19 cellular contexts compared by ENCODE assay signal in the genomic region with DNA sequence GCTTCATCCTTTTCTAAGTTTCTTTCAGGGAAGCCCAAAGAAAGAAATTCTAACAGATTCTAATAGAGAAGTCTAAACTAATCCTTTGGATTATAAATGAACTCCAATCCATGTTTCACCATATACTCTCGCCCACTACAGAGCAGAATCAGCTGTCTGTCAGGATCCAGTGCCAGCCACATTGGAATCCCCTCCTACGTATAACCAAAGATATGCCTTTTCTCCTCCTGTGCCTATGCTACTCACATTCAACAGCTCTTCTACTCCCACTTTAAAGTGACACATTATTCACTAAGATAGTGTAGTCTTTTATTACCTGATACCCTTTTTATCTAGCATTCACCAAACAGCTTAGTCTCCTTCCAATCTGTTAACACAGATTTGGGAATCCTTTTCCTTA. TPM values are rescaled to one million over a fixed set of nuclear protein-coding genes. Genes with fewer than 3 reads are reported as not detected.
DNase-seq lines count a peak whose midpoint lies in the region; TF ChIP-seq lines count a peak whose summit lies in the region.
"Had no signal": no experiment of that assay in that cellular context is flagged by ENCODE, and none has a peak within 500 bp of the region (broad histone marks: within the 10 kb centered on the region; RNA-seq: fewer than 3 reads in every experiment).

No MANE protein-coding gene starts in this region.

- peak overlapping the region; percentile 68 for H3K27ac Mint-ChIP-seq in activated CD4-positive, alpha-beta T cell treated with anti-CD3 and anti-CD28 coated beads, Interleukin-2, amount 10 ng/mL, durations not matched to agents 7 days and 5 days
- H3K27ac Mint-ChIP-seq in activated CD4-positive, alpha-beta memory T cell treated with anti-CD3 and anti-CD28 coated beads for 36 hours: peak overlapping the region; percentile 68
- peak overlapping the region; percentile 25 for H3K27ac Mint-ChIP-seq in endothelial cell (ENCODE audit: unreplicated experiment)
- H3K27ac Mint-ChIP-seq: neural progenitor cell had no signal

- CTCF ChIA-PET in activated CD4-positive, alpha-beta T cell treated with anti-CD3 and anti-CD28 coated beads, Interleukin-2, amount 10 ng/mL, durations not matched to agents 7 days and 5 days (lab: Charles Lee): interaction anchor here (0.5 to 4.9 kb wide), 9 partner anchors 11 to 48 kb away, joined by 3 to 18 read pairs (median 4); no protein-coding TSS in a partner anchor
- CTCF ChIA-PET in activated CD4-positive, alpha-beta memory T cell treated with anti-CD3 and anti-CD28 coated beads for 36 hours (lab: Charles Lee): interaction anchor here (1.5 to 9.5 kb wide), 3 partner anchors 8 to 46 kb away, joined by 4 to 92 read pairs (median 60); no protein-coding TSS in a partner anchor

- POLR2A ChIA-PET in activated CD4-positive, alpha-beta T cell treated with anti-CD3 and anti-CD28 coated beads, Interleukin-2, amount 10 ng/mL, durations not matched to agents 7 days and 5 days (lab: Charles Lee): no interaction called here
- POLR2A ChIA-PET in activated CD4-positive, alpha-beta memory T cell treated with anti-CD3 and anti-CD28 coated beads for 36 hours (lab: Charles Lee): no interaction called here

- peak overlapping the region; percentile 94 for H3K4me3 Mint-ChIP-seq in activated CD4-positive, alpha-beta T cell treated with anti-CD3 and anti-CD28 coated beads, Interleukin-2, amount 10 ng/mL, durations not matched to agents 7 days and 5 days
- H3K4me3 Mint-ChIP-seq in activated CD4-positive, alpha-beta memory T cell treated with anti-CD3 and anti-CD28 coated beads for 36 hours: peak overlapping the region; percentile 98
- H3K4me3 Mint-ChIP-seq in endothelial cell (ENCODE audit: unreplicated experiment): peak overlapping the region; percentile 56
- H3K4me3 Mint-ChIP-seq: neural progenitor cell had no signal

- H3K36me3 Mint-ChIP-seq in activated CD4-positive, alpha-beta T cell treated with anti-CD3 and anti-CD28 coated beads, Interleukin-2, amount 10 ng/mL, durations not matched to agents 7 days and 5 days (ENCODE audit: low read depth): peaks cover 62% of the 10 kb centered on the region
- H3K36me3 Mint-ChIP-seq in activated CD4-positive, alpha-beta memory T cell treated with anti-CD3 and anti-CD28 coated beads for 36 hours: peaks cover 58% of the 10 kb centered on the region
- peaks cover 45% of the 10 kb centered on the region for H3K36me3 Mint-ChIP-seq in endothelial cell (ENCODE audit: low read depth, unreplicated experiment)

- TF ChIP-seq CTCF in endothelial cell (IDR thresholded peaks at IDR 0.05; ENCODE audit: unreplicated experiment): no peak

- no peaks in the 10 kb centered on the region for H3K27me3 Mint-ChIP-seq in activated CD4-positive, alpha-beta T cell treated with anti-CD3 and anti-CD28 coated beads, Interleukin-2, amount 10 ng/mL, durations not matched to agents 7 days and 5 days
- H3K27me3 Mint-ChIP-seq in activated CD4-positive, alpha-beta memory T cell treated with anti-CD3 and anti-CD28 coated beads for 36 hours: no peaks in the 10 kb centered on the region
- H3K27me3 Mint-ChIP-seq in endothelial cell (ENCODE audit: unreplicated experiment): peaks cover 9% of the 10 kb centered on the region

- peaks cover 76% of the 10 kb centered on the region for H3K4me1 Mint-ChIP-seq in activated CD4-positive, alpha-beta T cell treated with anti-CD3 and anti-CD28 coated beads, Interleukin-2, amount 10 ng/mL, durations not matched to agents 7 days and 5 days
- peaks cover 77% of the 10 kb centered on the region for H3K4me1 Mint-ChIP-seq in activated CD4-positive, alpha-beta memory T cell treated with anti-CD3 and anti-CD28 coated beads for 36 hours (ENCODE audit: low read depth)
- H3K4me1 Mint-ChIP-seq in endothelial cell (ENCODE audit: unreplicated experiment): peaks cover 45% of the 10 kb centered on the region

- H3K9me3 Mint-ChIP-seq in activated CD4-positive, alpha-beta T cell treated with anti-CD3 and anti-CD28 coated beads, Interleukin-2, amount 10 ng/mL, durations not matched to agents 7 days and 5 days: no peaks in the 10 kb centered on the region
- no peaks in the 10 kb centered on the region for H3K9me3 Mint-ChIP-seq in activated CD4-positive, alpha-beta memory T cell treated with anti-CD3 and anti-CD28 coated beads for 36 hours
- peaks cover 5% of the 10 kb centered on the region for H3K9me3 Mint-ChIP-seq in endothelial cell (ENCODE audit: unreplicated experiment)
- H3K9me3 Mint-ChIP-seq: neural progenitor cell had no signal

- DNase-seq in activated CD4-positive, alpha-beta T cell treated with anti-CD3 and anti-CD28 coated beads, Interleukin-2, amount 10 ng/mL, durations not matched to agents 7 days and 5 days: no peak
- no peak for DNase-seq in activated CD4-positive, alpha-beta T cell treated with anti-CD3 and anti-CD28 coated beads, Interleukin-2, amount 50 U/mL, for 48 hours
- no peak for DNase-seq in activated CD4-positive, alpha-beta memory T cell treated with anti-CD3 and anti-CD28 coated beads for 36 hours
- DNase-seq in endothelial cell (ENCODE audit: low spot score) (no peak), putamen (ENCODE audit: low spot score) (peak; percentile 67), T1000 (lab: John Stamatoyannopoulos, UW) (no peak), NCI-H1105 (lab: John Stamatoyannopoulos, UW) (no peak), RKO (ENCODE audit: low spot score) (no peak)
- DNase-seq: activated CD8-positive, alpha-beta memory T cell treated with anti-CD3 and anti-CD28 coated beads, Interleukin-2, amount 50 U/mL, for 4 hours; left lung; NCI-H1048; NCI-H2171 treated with DMSO at 0.1 percent for 48 hours; SIG-M5; stimulated activated CD4-positive, alpha-beta T cell treated with anti-CD3 and anti-CD28 coated beads, Interleukin-4, amount 100 ng/mL, for 1 hour had no signal

- intact Hi-C loops in activated CD4-positive, alpha-beta memory T cell treated with anti-CD3 and anti-CD28 coated beads for 36 hours (cut with micrococcal nuclease): no loop called here

RNA-seq across cellular contexts. Expression of a gene that starts 3.1 kb away (rescaled TPM):
- 10 to 100 TPM; 33.3 to 37.5 TPM for total RNA-seq in activated CD4-positive, alpha-beta T cell treated with anti-CD3 and anti-CD28 coated beads, Interleukin-2, amount 10 ng/mL, durations not matched to agents 7 days and 5 days
- total RNA-seq in activated CD4-positive, alpha-beta memory T cell treated with anti-CD3 and anti-CD28 coated beads for 36 hours: 10 to 100 TPM; 30.9 to 32.4 TPM
- total RNA-seq in endothelial cell (ENCODE audit: unreplicated experiment): 52.3 TPM

RNA-seq across cellular contexts. Expression of a gene that starts 35.5 kb away (rescaled TPM):
- not detected for total RNA-seq in activated CD4-positive, alpha-beta T cell treated with anti-CD3 and anti-CD28 coated beads, Interleukin-2, amount 10 ng/mL, durations not matched to agents 7 days and 5 days
- total RNA-seq in activated CD4-positive, alpha-beta memory T cell treated with anti-CD3 and anti-CD28 coated beads for 36 hours: not detected
- not detected for total RNA-seq in endothelial cell (ENCODE audit: unreplicated experiment)
- total RNA-seq: A673, H4, left lung, sciatic nerve, urinary bladder had no signal
